ENCODE assay signal across 16 cellular contexts in the genomic region with DNA sequence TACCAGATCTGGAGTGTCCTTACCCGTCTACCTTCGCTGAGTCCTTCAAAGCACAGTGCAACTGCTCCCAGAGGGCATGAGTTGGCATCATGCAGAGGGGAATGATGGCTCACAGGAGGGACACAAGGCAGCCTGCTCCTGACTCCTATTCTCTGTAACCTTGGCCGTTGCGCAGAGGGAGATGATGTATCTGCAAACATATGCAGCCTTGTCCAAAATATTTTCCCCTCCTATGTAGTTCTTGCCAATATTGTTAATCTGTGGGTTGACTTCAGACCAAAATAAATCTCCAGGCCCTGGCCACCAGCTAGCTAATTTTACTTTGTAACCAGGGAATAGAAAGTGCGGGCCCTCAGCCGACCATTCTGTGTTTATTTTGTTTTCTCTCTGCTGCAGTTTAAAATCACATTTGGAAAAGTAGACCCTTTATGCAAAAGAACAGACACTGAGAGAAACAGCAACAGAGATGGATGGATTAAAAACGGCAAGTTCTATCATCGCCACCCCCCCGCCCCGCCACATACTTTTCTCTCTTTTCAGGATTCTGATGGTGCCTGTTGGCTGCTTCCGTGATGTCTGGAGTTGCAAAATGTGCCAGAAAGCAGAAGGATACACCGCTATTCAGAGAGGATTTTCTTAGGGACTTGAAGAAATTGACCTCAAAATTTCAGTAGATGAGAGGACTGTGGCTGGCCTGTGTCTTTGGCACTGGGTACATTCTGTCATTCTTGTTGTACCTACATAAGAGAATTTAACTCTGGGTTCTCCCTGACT.
"Had no signal": no experiment of that assay in that cellular context is flagged by ENCODE, and none has a peak within 500 bp of the region (broad histone marks: within the 10 kb centered on the region; RNA-seq: fewer than 3 reads in every experiment).

No MANE protein-coding gene starts in this region.

- H3K4me1 ChIP-seq: prostate gland, right lobe of liver, suprapubic skin, upper lobe of left lung had no signal

- H3K4me3 ChIP-seq: coronary artery, prostate gland, right lobe of liver, suprapubic skin, upper lobe of left lung had no signal

- DNase-seq: activated CD4-positive, alpha-beta T cell treated with anti-CD3 and anti-CD28 coated beads, Interleukin-2, amount 10 ng/mL, durations not matched to agents 7 days and 5 days; activated CD4-positive, CD25-positive, alpha-beta regulatory T cell; activated CD8-positive, alpha-beta memory T cell treated with anti-CD3 and anti-CD28 coated beads for 24 hours; caudate nucleus; effector CD4-positive, alpha-beta T cell; natural killer cell; nucleus accumbens; right lobe of liver; stimulated activated CD4-positive, alpha-beta T cell treated with anti-CD3 and anti-CD28 coated beads, Interleukin-12 subunit alpha, Interleukin-12 subunit beta, amount 100 ng/mL, for 4 hours; stimulated activated CD4-positive, alpha-beta T cell treated with anti-CD3 and anti-CD28 coated beads, Interleukin-2, amount 100 ng/mL, for 48 hours; stimulated activated naive CD4-positive, alpha-beta T cell treated with Interleukin-2 at 50 U/mL for 16 hours; T-helper 2 cell; upper lobe of left lung had no signal

- H3K27me3 ChIP-seq: right lobe of liver, suprapubic skin, upper lobe of left lung had no signal

- H3K9me3 ChIP-seq: prostate gland, suprapubic skin had no signal

- H3K36me3 ChIP-seq: prostate gland, right lobe of liver, suprapubic skin, upper lobe of left lung had no signal

- H3K27ac ChIP-seq: prostate gland, right lobe of liver, suprapubic skin, upper lobe of left lung had no signal
